In genomic region chr5:43036856-43037711, GRCh38 we compare ENCODE assay signal across 8 cellular contexts. TPM values are rescaled to one million over a fixed set of nuclear protein-coding genes. Genes with fewer than 3 reads are reported as not detected.
A peak's percentile ranks its signal among the peaks of the same experiment; 100 is the strongest.
DNase-seq lines count a peak whose midpoint lies in the region; ATAC-seq, FAIRE-seq and TF ChIP-seq lines count a peak whose summit lies in the region.

No MANE protein-coding gene starts in this region.

- H3K27ac ChIP-seq in GM23248 (peak overlapping the region; percentile 38; the same call in 1 of the 2 replicates), pancreas (peak overlapping the region in 2 of 4 donors; percentile 5 to 42)

- WGBS in GM23248 (ENCODE audit: low coverage in 1 of 2, low lambda C conversion rate in 2 of 2, missing lambda C conversion rate in 2 of 2), 2 experiments = 74 to 80% methylated on average over 38 of the region's 38 CpGs
- WGBS in pancreas, 2 donors = 25% methylated on average over 38 of the region's 38 CpGs

- in situ Hi-C loops in GM23248 (cut with MboI) = no loop called here

- intact Hi-C loops in activated CD8-positive, alpha-beta T cell treated with anti-CD3 and anti-CD28 coated beads for 36 hours (cut with micrococcal nuclease) = no loop called here
- intact Hi-C loops in pancreas (cut with DNase I) = no loop called here

- peaks cover 72% of the 10 kb centered on the region for H3K79me2 ChIP-seq in GM23248 (ENCODE audit: insufficient read depth)

- H3K27me3 ChIP-seq in GM23248 (replicated peaks; ENCODE audit: insufficient read depth) (no peaks in the 10 kb centered on the region), pancreas (peaks cover 0 to 45% (median 2%) of the 10 kb centered on the region in 4 donors)

- POLR2A ChIA-PET in activated CD8-positive, alpha-beta T cell treated with anti-CD3 and anti-CD28 coated beads for 36 hours (lab: Charles Lee) = interaction anchor here (1.2 to 7.3 kb wide), 11 partner anchors 18 to 276 kb away, joined by 3 to 131 read pairs (median 9); partner anchors contain the start of gene HMGCS1

- H4K20me1 ChIP-seq in GM23248 (ENCODE audit: insufficient read depth) = no peaks in the 10 kb centered on the region

- TF ChIP-seq CTCF in activated CD8-positive, alpha-beta T cell treated with anti-CD3 and anti-CD28 coated beads for 36 hours (IDR thresholded peaks at IDR 0.05) = no peak
- no peak for TF ChIP-seq CTCF in fibroblast of the aortic adventitia (IDR thresholded peaks at IDR 0.05; ENCODE audit: insufficient read depth, low read length)
- no peak for TF ChIP-seq CTCF in retinal pigment epithelial cell (conservative IDR thresholded peaks at IDR 0.05; ENCODE audit: low read depth, low read length)
- no peak for TF ChIP-seq CTCF in pancreas (IDR thresholded peaks at IDR 0.05)

- no peaks in the 10 kb centered on the region for H3K9me2 ChIP-seq in GM23248 (ENCODE audit: insufficient read depth)

- H3K4me1 ChIP-seq in GM23248 (ENCODE audit: insufficient read depth) = peaks cover 4% of the 10 kb centered on the region; the same call in 1 of the 2 replicates
- H3K4me1 ChIP-seq in pancreas = no peaks in the 10 kb centered on the region

- peak overlapping the region; percentile 91 for H3K4me2 ChIP-seq in GM23248 (ENCODE audit: unreplicated experiment)

- H3K4me3 ChIP-seq in GM23248 (peak overlapping the region; percentile 75), fibroblast of the aortic adventitia (ENCODE audit: low read depth, low read length) (peak overlapping the region; percentile 31), retinal pigment epithelial cell (ENCODE audit: low read length) (peak overlapping the region; percentile 32), pancreas (peak overlapping the region in 2 of 4 donors; percentile 4 to 30)

- H3K27me3 Mint-ChIP-seq in activated CD8-positive, alpha-beta T cell treated with anti-CD3 and anti-CD28 coated beads for 36 hours = no peaks in the 10 kb centered on the region

- peak overlapping the region; percentile 75 for H3K9ac ChIP-seq in GM23248

- peak overlapping the region; percentile 92 for H3K27ac Mint-ChIP-seq in activated CD8-positive, alpha-beta T cell treated with anti-CD3 and anti-CD28 coated beads for 36 hours

- no peaks in the 10 kb centered on the region for H3K36me3 Mint-ChIP-seq in activated CD8-positive, alpha-beta T cell treated with anti-CD3 and anti-CD28 coated beads for 36 hours (ENCODE audit: low read depth)

- FAIRE-seq in pancreas (lab: Jason Lieb, UNC) = no peak

- no peaks in the 10 kb centered on the region for H3K9me3 Mint-ChIP-seq in activated CD8-positive, alpha-beta T cell treated with anti-CD3 and anti-CD28 coated beads for 36 hours

- H3K4me1 Mint-ChIP-seq in activated CD8-positive, alpha-beta T cell treated with anti-CD3 and anti-CD28 coated beads for 36 hours (ENCODE audit: low read depth) = peaks cover 39% of the 10 kb centered on the region

- no peak for ATAC-seq in activated CD8-positive, alpha-beta T cell treated with anti-CD3 and anti-CD28 coated beads for 36 hours
- no peak for ATAC-seq in HG03045 (IDR thresholded peaks at IDR 0.05; ENCODE audit: unreplicated experiment)
- no peak for ATAC-seq in pancreas
- no peak for ATAC-seq in HG03521 (IDR thresholded peaks at IDR 0.05; ENCODE audit: unreplicated experiment)

- DNase-seq in GM23248 (peak; percentile 16), fibroblast of the aortic adventitia (ENCODE audit: low read depth) (no peak), retinal pigment epithelial cell (ENCODE audit: low read depth) (no peak), NCI-H345 treated with DMSO at 0.1 percent for 48 hours (lab: John Stamatoyannopoulos, UW; ENCODE audit: unreplicated experiment) (no peak), pancreas (no peak)
- DNase-seq in activated CD8-positive, alpha-beta T cell treated with anti-CD3 and anti-CD28 coated beads for 36 hours = no peak

- H3F3A ChIP-seq in GM23248 (ENCODE audit: insufficient read depth) = peaks cover 27% of the 10 kb centered on the region

- H3K9me3 ChIP-seq in GM23248 (ENCODE audit: low read depth) (no peaks in the 10 kb centered on the region), pancreas (no peaks in the 10 kb centered on the region)

- peak overlapping the region; percentile 81 for H3K4me3 Mint-ChIP-seq in activated CD8-positive, alpha-beta T cell treated with anti-CD3 and anti-CD28 coated beads for 36 hours

- peak overlapping the region; percentile 82 for H2AFZ ChIP-seq in GM23248

- H3K36me3 ChIP-seq in GM23248 (ENCODE audit: low read depth) (no peaks in the 10 kb centered on the region), pancreas (no peaks in the 10 kb centered on the region)

- CTCF ChIA-PET in activated CD8-positive, alpha-beta T cell treated with anti-CD3 and anti-CD28 coated beads for 36 hours (lab: Charles Lee) = interaction anchor here (0.7 to 4.5 kb wide), 6 partner anchors 13 to 129 kb away, joined by 3 to 63 read pairs (median 14); no protein-coding TSS in a partner anchor

RNA-seq across cellular contexts. Expression of gene ANXA2R, which starts 3.0 kb away (rescaled TPM):
- 0.13 and 1.2 TPM in 2 replicates for total RNA-seq in GM23248 (2014; rRNA removed; shearing (Covaris generic))
- polyA plus RNA-seq in GM23248 (2016; fragmentation: Nextera tagmentation; extraction: Ambion mirVana) (0.35 and 0.56 TPM in 2 replicates), pancreas (1 to 10 TPM in 1 of 2 donors, under 1 TPM in 1; 0.87 to 1.9 TPM)
- 10 to 100 TPM in 1 of 2 experiments, 1 to 10 TPM in 1; 8.0 to 10.4 TPM for total RNA-seq in activated CD8-positive, alpha-beta T cell treated with anti-CD3 and anti-CD28 coated beads for 36 hours
- total RNA-seq in fibroblast of the aortic adventitia (ENCODE audit: low replicate concordance) (3.0 and 3.4 TPM in 2 replicates), pancreas (under 1 TPM; 0.32 to 0.90 (median 0.47) TPM)
